14 cellular contexts compared by ENCODE assay signal in genomic region chr4:188268081-188268908, GRCh38.
DNase-seq lines count a peak whose midpoint lies in the region; ATAC-seq, FAIRE-seq and TF ChIP-seq lines count a peak whose summit lies in the region.
"Had no signal": no experiment of that assay in that cellular context is flagged by ENCODE, and none has a peak within 500 bp of the region (broad histone marks: within the 10 kb centered on the region; RNA-seq: fewer than 3 reads in every experiment).

No MANE protein-coding gene starts in this region.

- H3K79me2 ChIP-seq in H1 (ENCODE audit: control insufficient read depth in 1 of 2, insufficient read depth in 2 of 2, low read length in 2 of 2), result no peaks in the 10 kb centered on the region

- H2AFZ ChIP-seq in H1 (ENCODE audit: low read length) (0 out of 2 replicates have a peak overlapping the region, but pooled peaks have one; percentile 11), neuronal stem cell (ENCODE audit: low read length) (no peak overlapping the region)

- no peak for ATAC-seq in HG02678 (IDR thresholded peaks at IDR 0.05; ENCODE audit: unreplicated experiment)
- ATAC-seq in activated CD4-positive, alpha-beta T cell treated with anti-CD3 and anti-CD28 coated beads for 36 hours, result no peak
- ATAC-seq: GM12878 had no signal

- H2AK5ac ChIP-seq in H1 (ENCODE audit: low read depth, low read length), result 0 out of 2 replicates have a peak overlapping the region, but pooled peaks have one; percentile 6
- H2AK5ac ChIP-seq in neuronal stem cell (ENCODE audit: low read depth, low read length), result no peak overlapping the region

- no peaks in the 10 kb centered on the region for H3K36me3 Mint-ChIP-seq in Caco-2 (ENCODE audit: insufficient read depth, unreplicated experiment)
- H3K36me3 Mint-ChIP-seq in activated CD4-positive, alpha-beta T cell treated with anti-CD3 and anti-CD28 coated beads for 36 hours (ENCODE audit: low read depth), result no peaks in the 10 kb centered on the region
- H3K36me3 Mint-ChIP-seq: CD8-positive, alpha-beta memory T cell had no signal

- no peak overlapping the region for H3K4ac ChIP-seq in H1 (replicated peaks; ENCODE audit: insufficient read length, low read depth, low read length)
- no peak overlapping the region for H3K4ac ChIP-seq in neuronal stem cell (ENCODE audit: low read length)

- no peak for TF ChIP-seq EP300 in H1 (IDR thresholded peaks at IDR 0.05; ENCODE audit: borderline replicate concordance in 1 of 2, low read depth in 2 of 2, low read length in 2 of 2)

- H4K91ac ChIP-seq in H1 (replicated peaks; ENCODE audit: insufficient read length, low read length) (no peak overlapping the region), neuronal stem cell (ENCODE audit: low read depth, low read length, poor library complexity) (no peak overlapping the region)

- no peaks in the 10 kb centered on the region for H4K20me1 ChIP-seq in H1 (replicated peaks in 1 of 2; ENCODE audit: control insufficient read depth in 1 of 2, insufficient read depth in 2 of 2, low read length in 2 of 2)
- H4K20me1 ChIP-seq: BLaER1 had no signal

- no TSS peak for BruUV-seq in Caco-2 (replicated peaks; lab: Mats Ljungman, UMichigan)

- peaks cover 22% of the 10 kb centered on the region for H3K9me3 Mint-ChIP-seq in Caco-2 (ENCODE audit: unreplicated experiment)
- peaks cover 19% of the 10 kb centered on the region for H3K9me3 Mint-ChIP-seq in activated CD4-positive, alpha-beta T cell treated with anti-CD3 and anti-CD28 coated beads for 36 hours (ENCODE audit: low read depth)

- H3K79me1 ChIP-seq in H1 (ENCODE audit: low read depth, low read length) (no peaks in the 10 kb centered on the region), neuronal stem cell (ENCODE audit: low read depth, low read length) (no peaks in the 10 kb centered on the region)

- H2BK5ac ChIP-seq in H1 (ENCODE audit: low read depth, low read length), result 0 out of 2 replicates have a peak overlapping the region, but pooled peaks have one; percentile 49
- no peak overlapping the region for H2BK5ac ChIP-seq in neuronal stem cell (ENCODE audit: low read length)

- H3K27me3 ChIP-seq in HAP-1 (ENCODE audit: low read depth) (no peaks in the 10 kb centered on the region), H1 (replicated peaks in 1 of 4; ENCODE audit: control insufficient read depth in 3 of 4, extremely low read depth in 1 of 4, insufficient read depth in 3 of 4, low read length in 3 of 4) (no peaks in the 10 kb centered on the region), neuronal stem cell (ENCODE audit: control insufficient read depth in 3 of 3, insufficient read depth in 3 of 3, low read depth in 1 of 3, low read length in 3 of 3) (no peaks in the 10 kb centered on the region), Caco-2 (replicated peaks; ENCODE audit: control insufficient read depth, insufficient read depth, low read length) (no peaks in the 10 kb centered on the region)
- H3K27me3 ChIP-seq: BLaER1 had no signal

- CTCF ChIA-PET in H1 (lab: Charles Lee; ENCODE audit: partially characterized antibody), result interaction anchor here (0.8 kb wide), 1 partner anchor 22 kb away, joined by 3 read pairs; no protein-coding TSS in a partner anchor
- CTCF ChIA-PET in Caco-2 (lab: Charles Lee), result no interaction called here
- CTCF ChIA-PET in activated CD4-positive, alpha-beta T cell treated with anti-CD3 and anti-CD28 coated beads for 36 hours (lab: Charles Lee), result no interaction called here

- 73% methylated on average over 13 of the region's 13 CpGs; no CpG with 5 or more reads in 1 of the 2 experiments for WGBS in H1 (ENCODE audit: extremely low coverage in 1 of 2, insufficient coverage in 1 of 2, insufficient read length in 1 of 2, insufficient replicate concordance in 2 of 2, low coverage in 1 of 2, low lambda C conversion rate in 2 of 2, missing lambda C conversion rate in 1 of 2), 2 experiments
- no CpG with 5 or more reads among the region's 13 CpGs for WGBS in neuronal stem cell (ENCODE audit: extremely low coverage in 2 of 2, insufficient read length in 2 of 2, insufficient replicate concordance in 1 of 2), 2 donors

- POLR2A ChIA-PET in H1 (lab: Charles Lee; ENCODE audit: partially characterized antibody) (interaction anchor here (0.6 kb wide), 1 partner anchor 626 kb away, joined by 4 read pairs; no protein-coding TSS in a partner anchor), Caco-2 (lab: Charles Lee) (no interaction called here)
- POLR2A ChIA-PET in activated CD4-positive, alpha-beta T cell treated with anti-CD3 and anti-CD28 coated beads for 36 hours (lab: Charles Lee), result no interaction called here

- peaks cover 12% of the 10 kb centered on the region for H3K4me1 ChIP-seq in HAP-1
- peaks cover 0 to 3% (median 2%) of the 10 kb centered on the region in 4 experiments; a peak in 3 of 7 replicates for H3K4me1 ChIP-seq in H1 (replicated peaks in 1 of 4; ENCODE audit: control insufficient read depth in 3 of 4, insufficient read depth in 4 of 4, low read length in 3 of 4)
- peaks cover 0 to 1% of the 10 kb centered on the region in 2 donors for H3K4me1 ChIP-seq in neuronal stem cell (ENCODE audit: control insufficient read depth in 2 of 2, insufficient read depth in 1 of 2, low read depth in 1 of 2, low read length in 2 of 2)
- no peaks in the 10 kb centered on the region for H3K4me1 ChIP-seq in Caco-2
- H3K4me1 ChIP-seq: BLaER1 had no signal

- no peak overlapping the region for H3K14ac ChIP-seq in H1 (ENCODE audit: insufficient read length)
- H3K14ac ChIP-seq in neuronal stem cell (ENCODE audit: low read length), result no peak overlapping the region

- in situ Hi-C loops in HAP-1 (cut with MboI; ENCODE audit: low sequenced_read_pairs), result no loop called here

- no peak overlapping the region for H4K8ac ChIP-seq in H1 (ENCODE audit: extremely low read depth, insufficient read depth, low read length)
- H4K8ac ChIP-seq in neuronal stem cell (ENCODE audit: low read depth, low read length), result no peak overlapping the region

- H2BK120ac ChIP-seq in H1 (replicated peaks; ENCODE audit: low read depth, low read length), result no peak overlapping the region
- H2BK120ac ChIP-seq in neuronal stem cell (ENCODE audit: low read depth, low read length), result no peak overlapping the region

- peak; percentile 49 to 59 for TF ChIP-seq RAD21 in H1 (IDR thresholded peaks at IDR 0.05 in 1 of 2, conservative IDR thresholded peaks at IDR 0.05 in 1 of 2; ENCODE audit: low read depth in 2 of 2, low read length in 2 of 2)

- peak; percentile 13 for FAIRE-seq in H1 (lab: Jason Lieb, UNC)
- FAIRE-seq: GM12878, GM18507 had no signal

- TF ChIP-seq CTCF in H1 (IDR thresholded peaks at IDR 0.05; ENCODE audit: control extremely low read depth in 1 of 3, insufficient read depth in 1 of 3, low read depth in 1 of 3, low read length in 3 of 3), result peak in 2 of 3 experiments; percentile 19 to 28; a peak in 2 of 4 replicates
- no peak for TF ChIP-seq CTCF in Caco-2 (IDR thresholded peaks at IDR 0.05; ENCODE audit: insufficient read depth in 1 of 2, low read depth in 1 of 2, low read length in 1 of 2, severe bottlenecking in 1 of 2, unreplicated experiment in 1 of 2)

- peak overlapping the region; percentile 7; the same call in 1 of the 2 replicates for H2BK20ac ChIP-seq in H1 (ENCODE audit: low read length)

- H3K4me3 Mint-ChIP-seq in Caco-2 (ENCODE audit: unreplicated experiment), result no peak overlapping the region
- H3K4me3 Mint-ChIP-seq in activated CD4-positive, alpha-beta T cell treated with anti-CD3 and anti-CD28 coated beads for 36 hours, result no peak overlapping the region
- H3K4me3 Mint-ChIP-seq: CD8-positive, alpha-beta memory T cell had no signal

- H3K23ac ChIP-seq in H1 (ENCODE audit: insufficient read length), result no peak overlapping the region
- H3K23ac ChIP-seq in neuronal stem cell (ENCODE audit: low read depth, low read length, poor library complexity), result no peak overlapping the region

- H3K56ac ChIP-seq in H1 (replicated peaks; ENCODE audit: insufficient read length, low read depth, low read length), result no peak overlapping the region

- H3K9me3 ChIP-seq in HAP-1 (no peaks in the 10 kb centered on the region), H1 (ENCODE audit: insufficient read depth in 2 of 2, low read depth in 1 of 2, low read length in 1 of 2) (no peaks in the 10 kb centered on the region), neuronal stem cell (replicated peaks in 1 of 2; ENCODE audit: control insufficient read depth in 2 of 2, insufficient read depth in 1 of 2, low read depth in 1 of 2, low read length in 2 of 2) (no peaks in the 10 kb centered on the region), Caco-2 (no peaks in the 10 kb centered on the region)
- H3K9me3 ChIP-seq: BLaER1 had no signal

- no peaks in the 10 kb centered on the region for H3K23me2 ChIP-seq in H1 (ENCODE audit: low read depth, low read length)

- no peaks in the 10 kb centered on the region for H3K36me3 ChIP-seq in HAP-1 (replicated peaks)
- no peaks in the 10 kb centered on the region for H3K36me3 ChIP-seq in H1 (ENCODE audit: control insufficient read depth in 2 of 4, insufficient read depth in 4 of 4, low read length in 3 of 4)
- no peaks in the 10 kb centered on the region for H3K36me3 ChIP-seq in neuronal stem cell (replicated peaks in 1 of 2; ENCODE audit: control insufficient read depth in 2 of 2, insufficient read depth in 2 of 2, low read length in 2 of 2)
- no peaks in the 10 kb centered on the region for H3K36me3 ChIP-seq in Caco-2 (ENCODE audit: control insufficient read depth, insufficient read depth, low read length)
- H3K36me3 ChIP-seq: BLaER1 had no signal

- H2BK12ac ChIP-seq in H1 (ENCODE audit: low read depth, low read length) (peak overlapping the region; percentile 43; the same call in 1 of the 2 replicates), neuronal stem cell (ENCODE audit: low read length) (no peak overlapping the region)

- H3K27me3 Mint-ChIP-seq in Caco-2 (ENCODE audit: insufficient read depth, unreplicated experiment), result no peaks in the 10 kb centered on the region
- no peaks in the 10 kb centered on the region for H3K27me3 Mint-ChIP-seq in activated CD4-positive, alpha-beta T cell treated with anti-CD3 and anti-CD28 coated beads for 36 hours
- H3K27me3 Mint-ChIP-seq: CD8-positive, alpha-beta memory T cell had no signal

- H3K9ac ChIP-seq in H1 (replicated peaks in 1 of 4; ENCODE audit: extremely low read depth in 1 of 4, low read depth in 3 of 4, low read length in 3 of 4) (no peak overlapping the region), neuronal stem cell (ENCODE audit: low read depth, low read length, poor library complexity) (peak overlapping the region; percentile 7)
- H3K9ac ChIP-seq: BLaER1 had no signal

- H3K27ac ChIP-seq in H1 (ENCODE audit: low read depth, low read length), result no peak overlapping the region
- no peak overlapping the region for H3K27ac ChIP-seq in neuronal stem cell (replicated peaks; ENCODE audit: low read length)
- H3K27ac ChIP-seq: BLaER1 had no signal

- TF ChIP-seq POLR2A in H1 (IDR thresholded peaks at IDR 0.05; ENCODE audit: control extremely low read depth in 1 of 2, low read depth in 2 of 2, low read length in 2 of 2), result no peak

- H2BK15ac ChIP-seq in H1 (ENCODE audit: low read length) (no peak overlapping the region), neuronal stem cell (ENCODE audit: low read length) (no peak overlapping the region)

- peaks cover 10% of the 10 kb centered on the region for H3K4me1 Mint-ChIP-seq in Caco-2 (ENCODE audit: low read depth, unreplicated experiment)
- no peaks in the 10 kb centered on the region for H3K4me1 Mint-ChIP-seq in activated CD4-positive, alpha-beta T cell treated with anti-CD3 and anti-CD28 coated beads for 36 hours
- H3K4me1 Mint-ChIP-seq: CD8-positive, alpha-beta memory T cell had no signal

- H3K27ac Mint-ChIP-seq in Caco-2 (ENCODE audit: unreplicated experiment), result no peak overlapping the region
- H3K27ac Mint-ChIP-seq in activated CD4-positive, alpha-beta T cell treated with anti-CD3 and anti-CD28 coated beads for 36 hours, result no peak overlapping the region
- H3K27ac Mint-ChIP-seq: CD8-positive, alpha-beta memory T cell had no signal

- intact Hi-C loops in Caco-2 (cut with micrococcal nuclease; ENCODE audit: unreplicated experiment), result no loop called here
- intact Hi-C loops in activated CD4-positive, alpha-beta T cell treated with anti-CD3 and anti-CD28 coated beads for 36 hours (cut with DNase I, micrococcal nuclease), result no loop called here

- DNase-seq in ELF-1 (ENCODE audit: low read depth, low spot score) (peak; percentile 26), HAP-1 (ENCODE audit: low spot score in 2 of 2) (peak; percentile 77 to 93), H1 (ENCODE audit: low read depth in 1 of 2, low spot score in 2 of 2) (no peak), neuronal stem cell (ENCODE audit: low spot score) (no peak), Caco-2 (no peak)
- DNase-seq in activated CD4-positive, alpha-beta T cell treated with anti-CD3 and anti-CD28 coated beads for 36 hours, result no peak
- DNase-seq: 8988T; AML-193; CD8-positive, alpha-beta memory T cell; DMS53 had no signal

- peak overlapping the region; percentile 25; the same call in 1 of the 2 replicates for H3K18ac ChIP-seq in H1 (ENCODE audit: extremely low read depth, low read length)
- peak overlapping the region; percentile 18 for H3K18ac ChIP-seq in neuronal stem cell (ENCODE audit: low read length)

- no peak overlapping the region for H3K4me3 ChIP-seq in HAP-1
- no peak overlapping the region for H3K4me3 ChIP-seq in H1 (ENCODE audit: extremely low read depth in 1 of 4, insufficient read depth in 2 of 4, low read depth in 3 of 4, low read length in 4 of 4)
- no peak overlapping the region for H3K4me3 ChIP-seq in neuronal stem cell (ENCODE audit: low read length in 2 of 2)
- no peak overlapping the region for H3K4me3 ChIP-seq in Caco-2 (ENCODE audit: low read depth, low read length)
- H3K4me3 ChIP-seq: BLaER1, GM12878 had no signal

- H3K4me2 ChIP-seq in H1 (ENCODE audit: insufficient read depth in 1 of 2, low read depth in 2 of 2, low read length in 2 of 2), result peak overlapping the region in 1 of 2 experiments; percentile 29; a peak in 1 of 4 replicates
- no peak overlapping the region for H3K4me2 ChIP-seq in neuronal stem cell (ENCODE audit: insufficient read depth, low read length, poor library complexity, severe bottlenecking)
- H3K4me2 ChIP-seq: BLaER1 had no signal

- H4K5ac ChIP-seq in H1 (ENCODE audit: insufficient read length, low read depth, low read length), result no peak overlapping the region

Comparison
In these comparisons a context has a peak if more than half of its experiments do, and no peak if none do; other contexts are left out.
1. DNase-seq: peak in ELF-1 (single experiment) and HAP-1 (2 of 2); none in H1 (0 of 2), neuronal stem cell (single experiment), Caco-2 (0 of 2) and activated CD4-positive, alpha-beta T cell treated with anti-CD3 and anti-CD28 coated beads for 36 hours (single experiment).
2. CTCF ChIP-seq: peak in H1 (2 of 3); none in Caco-2 (0 of 2).